Comparison of ENCODE assay signal across 2 cellular contexts in genomic region chr11:27904358-27905055, GRCh38.
TF ChIP-seq lines count a peak whose summit lies in the region.

No MANE protein-coding gene starts in this region.

TF ChIP-seq in HCT116, 20 proteins besides CTCF, POLR2A, EP300 and RAD21 (continued from another document):
- TF ChIP-seq REST (IDR thresholded peaks at IDR 0.05; ENCODE audit: low read depth) (no peak), ZNF274 (IDR thresholded peaks at IDR 0.05; ENCODE audit: low read depth, low read length) (no peak), MAX (IDR thresholded peaks at IDR 0.05) (no peak), CBX3 (IDR thresholded peaks at IDR 0.05; ENCODE audit: low read depth) (no peak), EZH2phosphoT487 (IDR thresholded peaks at IDR 0.05; ENCODE audit: borderline replicate concordance) (no peak), ZFX (IDR thresholded peaks at IDR 0.05) (no peak), ZBTB33 (IDR thresholded peaks at IDR 0.05; ENCODE audit: extremely low read depth, insufficient replicate concordance, low read length) (no peak)

TF ChIP-seq in SK-N-SH, 30 proteins besides CTCF, POLR2A, EP300 and RAD21 (continued from another document):
- TF ChIP-seq REST (IDR thresholded peaks at IDR 0.05; ENCODE audit: low read depth, low read length) = no peak
- peak; percentile 21; the same call in 1 of the 2 replicates for TF ChIP-seq FOSL2 (IDR thresholded peaks at IDR 0.05; ENCODE audit: borderline replicate concordance, low read depth)
- peak; percentile 79 for TF ChIP-seq PBX3 (IDR thresholded peaks at IDR 0.05)
- TF ChIP-seq SIN3A (IDR thresholded peaks at IDR 0.05; ENCODE audit: borderline replicate concordance, low read depth, low read length) = no peak
- TF ChIP-seq ZBTB33 (IDR thresholded peaks at IDR 0.05; ENCODE audit: borderline replicate concordance, low read depth) = no peak
- TF ChIP-seq YY1 (IDR thresholded peaks at IDR 0.05; ENCODE audit: low read depth) = 0 out of 2 replicates have a peak, but pooled peaks have one; percentile 27
